8 cellular contexts compared by ENCODE assay signal in the genomic region with DNA sequence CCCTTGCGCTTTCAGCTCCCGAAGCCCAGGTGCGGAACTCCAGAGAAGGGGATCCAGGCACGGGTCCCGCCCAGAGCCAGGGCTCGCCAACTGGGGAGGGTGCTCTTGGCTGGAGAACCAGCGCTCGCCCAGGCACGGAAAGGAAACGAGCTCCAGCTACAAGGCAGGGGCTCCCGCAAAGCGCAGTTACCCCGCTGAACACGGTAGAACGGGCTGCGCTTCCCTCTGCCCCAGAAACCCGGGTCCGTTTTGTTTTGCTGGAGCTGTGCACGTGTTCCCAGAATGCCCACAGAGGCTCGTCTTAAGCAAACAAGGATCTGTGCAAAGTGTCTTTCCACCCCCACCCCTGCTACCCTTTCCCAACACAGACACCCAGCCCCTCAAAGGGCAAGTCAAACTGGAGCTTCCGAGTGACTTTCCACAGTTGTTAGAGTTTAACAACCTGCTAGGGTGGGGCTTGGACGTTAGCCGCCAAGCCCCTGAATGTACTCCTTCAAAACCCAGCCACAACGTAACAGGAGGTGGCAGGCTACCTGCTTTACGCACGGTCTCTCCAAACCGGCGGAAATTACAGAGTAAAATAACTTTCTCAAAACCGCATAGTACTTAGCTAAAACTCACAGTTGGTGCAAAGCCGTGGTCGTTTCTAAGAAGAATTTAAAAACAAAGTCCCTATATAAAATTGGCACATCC. TPM values are rescaled to one million over a fixed set of nuclear protein-coding genes. Genes with fewer than 3 reads are reported as not detected.
DNase-seq lines count a peak whose midpoint lies in the region; ATAC-seq lines count a peak whose summit lies in the region.

No MANE protein-coding gene starts in this region.

- H3K36me3 ChIP-seq in HUES64 (ENCODE audit: insufficient read depth, low read length) (no peaks in the 10 kb centered on the region), iPS-15b (ENCODE audit: control insufficient read depth, insufficient read depth, low read length) (no peaks in the 10 kb centered on the region)

- peaks cover 13% of the 10 kb centered on the region; the same call in 1 of the 2 replicates for H3K27me3 ChIP-seq in HUES64 (ENCODE audit: insufficient read depth, low read length)
- peaks cover 2% of the 10 kb centered on the region for H3K27me3 ChIP-seq in iPS-15b (ENCODE audit: control insufficient read depth, insufficient read depth, low read length)

- DNase-seq in ELR (ENCODE audit: low read depth) (peak; percentile 45), T-helper 2 cell (peak; percentile 11 to 91 (median 45)), astrocyte of the hippocampus (ENCODE audit: low read depth, low spot score) (peak; percentile 59), skeletal muscle cell (ENCODE audit: low read depth) (peak; percentile 8), NCI-H1930 (lab: John Stamatoyannopoulos, UW) (no peak)

- 5% methylated on average over 31 of the region's 31 CpGs for WGBS in HUES64

- H3K27ac ChIP-seq in HUES64 (ENCODE audit: low read depth, low read length): no peak overlapping the region

- H3K9ac ChIP-seq in HUES64 (ENCODE audit: low read depth, low read length) (peak overlapping the region; percentile 70), iPS-15b (ENCODE audit: low read depth, low read length) (peak overlapping the region; percentile 74)

- no peak for ATAC-seq in HG02623 (IDR thresholded peaks at IDR 0.05; ENCODE audit: unreplicated experiment)

- peak overlapping the region; percentile 71 for H3K4me3 ChIP-seq in HUES64 (ENCODE audit: low read length)
- peak overlapping the region; percentile 88 for H3K4me3 ChIP-seq in iPS-15b (ENCODE audit: low read depth, low read length)
- H3K4me3 ChIP-seq in skeletal muscle cell (ENCODE audit: low read depth, low read length): peak overlapping the region; percentile 69

- H3K9me3 ChIP-seq in HUES64 (ENCODE audit: insufficient read depth, low read depth, low read length) (no peaks in the 10 kb centered on the region), iPS-15b (ENCODE audit: control insufficient read depth, insufficient read depth, low read length) (no peaks in the 10 kb centered on the region)

- peaks cover 13% of the 10 kb centered on the region for H3K4me1 ChIP-seq in HUES64 (ENCODE audit: insufficient read depth, low read length)
- peaks cover 8% of the 10 kb centered on the region for H3K4me1 ChIP-seq in iPS-15b (ENCODE audit: control insufficient read depth, insufficient read depth, low read length)

RNA-seq across cellular contexts. Expression of a gene that starts 0.8 kb away (rescaled TPM):
- polyA plus RNA-seq in HUES64 (2013, experiment 1 of 2): 5.5 TPM
- 6.8 TPM for polyA plus RNA-seq in HUES64 (2013, experiment 2 of 2)

Comparison
In these comparisons a context has a peak if more than half of its experiments do, and no peak if none do; other contexts are left out.
1. DNase-seq: peak in ELR (single experiment), T-helper 2 cell (5 of 5), astrocyte of the hippocampus (single experiment) and skeletal muscle cell (single experiment); none in NCI-H1930 (0 of 2).
2. Peak in every context shown above with its lines, with median percentiles within 50 percentile points of each other: H3K4me3 ChIP-seq.